Comparison of ENCODE assay signal across 1 cellular context in genomic region chr5:145497041-145497440, GRCh38.
TF ChIP-seq lines count a peak whose summit lies in the region.

No MANE protein-coding gene starts in this region.

TF ChIP-seq in IMR-90, 13 proteins besides CTCF, POLR2A, EP300 and RAD21 (continued from another document):
- TF ChIP-seq SMC3 (IDR thresholded peaks at IDR 0.05; ENCODE audit: low read depth, low read length) = no peak
